ENCODE assay signal across 1 cellular context in genomic region chr5:96384353-96384752, GRCh38.
TF ChIP-seq lines count a peak whose summit lies in the region.

No MANE protein-coding gene starts in this region.

TF ChIP-seq in SK-N-SH treated with all-trans-retinoic acid at 6 μM for 48 hours, 23 proteins besides CTCF, POLR2A, EP300 and RAD21 (continued from another document):
- no peak for TF ChIP-seq ZNF565 (CRISPR knock-in tag; conservative IDR thresholded peaks at IDR 0.05; ENCODE audit: low read depth)
- no peak for TF ChIP-seq ZFP3 (CRISPR knock-in tag; IDR thresholded peaks at IDR 0.05)
- no peak for TF ChIP-seq ZNF70 (CRISPR knock-in tag; IDR thresholded peaks at IDR 0.05)
- no peak for TF ChIP-seq CREB5 (CRISPR knock-in tag; IDR thresholded peaks at IDR 0.05; ENCODE audit: low read depth)
- TF ChIP-seq, protein P1, sequence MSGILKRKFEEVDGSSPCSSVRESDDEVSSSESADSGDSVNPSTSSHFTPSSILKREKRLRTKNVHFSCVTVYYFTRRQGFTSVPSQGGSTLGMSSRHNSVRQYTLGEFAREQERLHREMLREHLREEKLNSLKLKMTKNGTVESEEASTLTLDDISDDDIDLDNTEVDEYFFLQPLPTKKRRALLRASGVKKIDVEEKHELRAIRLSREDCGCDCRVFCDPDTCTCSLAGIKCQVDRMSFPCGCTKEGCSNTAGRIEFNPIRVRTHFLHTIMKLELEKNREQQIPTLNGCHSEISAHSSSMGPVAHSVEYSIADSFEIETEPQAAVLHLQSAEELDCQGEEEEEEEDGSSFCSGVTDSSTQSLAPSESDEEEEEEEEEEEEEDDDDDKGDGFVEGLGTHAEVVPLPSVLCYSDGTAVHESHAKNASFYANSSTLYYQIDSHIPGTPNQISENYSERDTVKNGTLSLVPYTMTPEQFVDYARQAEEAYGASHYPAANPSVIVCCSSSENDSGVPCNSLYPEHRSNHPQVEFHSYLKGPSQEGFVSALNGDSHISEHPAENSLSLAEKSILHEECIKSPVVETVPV (CRISPR knock-in tag; IDR thresholded peaks at IDR 0.05) = no peak
- no peak for TF ChIP-seq ESRRG (CRISPR knock-in tag; IDR thresholded peaks at IDR 0.05)
- TF ChIP-seq ARNTL (CRISPR knock-in tag; IDR thresholded peaks at IDR 0.05; ENCODE audit: borderline replicate concordance, low read depth) = no peak
- TF ChIP-seq BACH2 (CRISPR knock-in tag; IDR thresholded peaks at IDR 0.05; ENCODE audit: borderline replicate concordance) = no peak
- no peak for TF ChIP-seq TCF4 (CRISPR knock-in tag; IDR thresholded peaks at IDR 0.05; ENCODE audit: borderline replicate concordance)
- no peak for TF ChIP-seq RARB (CRISPR knock-in tag; IDR thresholded peaks at IDR 0.05)
- TF ChIP-seq ZNF8 (CRISPR knock-in tag; IDR thresholded peaks at IDR 0.05) = no peak
- no peak for TF ChIP-seq CSDC2 (CRISPR knock-in tag; IDR thresholded peaks at IDR 0.05)
- TF ChIP-seq, protein P2, sequence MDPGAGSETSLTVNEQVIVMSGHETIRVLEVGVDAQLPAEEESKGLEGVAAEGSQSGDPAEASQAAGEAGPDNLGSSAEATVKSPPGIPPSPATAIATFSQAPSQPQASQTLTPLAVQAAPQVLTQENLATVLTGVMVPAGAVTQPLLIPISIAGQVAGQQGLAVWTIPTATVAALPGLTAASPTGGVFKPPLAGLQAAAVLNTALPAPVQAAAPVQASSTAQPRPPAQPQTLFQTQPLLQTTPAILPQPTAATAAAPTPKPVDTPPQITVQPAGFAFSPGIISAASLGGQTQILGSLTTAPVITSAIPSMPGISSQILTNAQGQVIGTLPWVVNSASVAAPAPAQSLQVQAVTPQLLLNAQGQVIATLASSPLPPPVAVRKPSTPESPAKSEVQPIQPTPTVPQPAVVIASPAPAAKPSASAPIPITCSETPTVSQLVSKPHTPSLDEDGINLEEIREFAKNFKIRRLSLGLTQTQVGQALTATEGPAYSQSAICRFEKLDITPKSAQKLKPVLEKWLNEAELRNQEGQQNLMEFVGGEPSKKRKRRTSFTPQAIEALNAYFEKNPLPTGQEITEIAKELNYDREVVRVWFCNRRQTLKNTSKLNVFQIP (CRISPR knock-in tag; IDR thresholded peaks at IDR 0.05; ENCODE audit: borderline replicate concordance, low read depth) = no peak
- TF ChIP-seq ZFP30 (CRISPR knock-in tag; IDR thresholded peaks at IDR 0.05) = no peak
